In the genomic region with DNA sequence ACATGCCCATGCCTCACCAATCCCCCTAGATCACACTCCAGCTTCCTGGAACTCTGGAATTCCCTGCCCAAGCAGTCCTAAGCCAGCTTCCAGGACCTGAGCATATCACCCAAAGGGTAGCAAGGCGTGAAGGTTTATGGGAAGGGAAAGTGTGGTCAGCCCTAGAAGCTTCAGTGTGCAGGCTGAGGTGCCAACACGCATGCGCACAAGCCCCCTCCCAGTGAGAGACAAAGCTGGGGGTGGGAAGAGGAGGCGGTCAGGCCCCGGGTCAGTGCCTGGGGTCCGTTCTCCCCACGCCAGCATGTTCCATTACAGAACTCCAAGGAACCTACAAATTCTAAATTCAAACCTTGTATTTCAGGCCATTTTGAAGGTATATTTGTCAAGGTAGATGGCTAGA, we compare ENCODE assay signal across 8 cellular contexts.
"Had no signal": no experiment of that assay in that cellular context is flagged by ENCODE, and none has a peak within 500 bp of the region (broad histone marks: within the 10 kb centered on the region; RNA-seq: fewer than 3 reads in every experiment).

No MANE protein-coding gene starts in this region.

- H2AFZ ChIP-seq: GM23338 had no signal

- H3K4me2 ChIP-seq: GM23338 had no signal

- ATAC-seq: GM23338 had no signal

- H3K4me3 ChIP-seq: GM23338 had no signal

- FAIRE-seq: H1, H54, HTR-8/SVneo had no signal

- DNase-seq: H9, HCEC 1CT, IMR-90, KBM-7 had no signal
